Comparison of ENCODE assay signal across 8 cellular contexts in genomic region chr16:88703486-88704309, GRCh38. TPM values are rescaled to one million over a fixed set of nuclear protein-coding genes. Genes with fewer than 3 reads are reported as not detected.
DNase-seq lines count a peak whose midpoint lies in the region; ATAC-seq, FAIRE-seq and TF ChIP-seq lines count a peak whose summit lies in the region.

No MANE protein-coding gene starts in this region.

- H3K9ac ChIP-seq in endothelial cell of umbilical vein (replicated peaks; ENCODE audit: extremely low read depth, insufficient read depth, low read length) = peak overlapping the region; percentile 44

- H3K79me2 ChIP-seq in endothelial cell of umbilical vein (ENCODE audit: control insufficient read depth, insufficient read depth, low read length) = peaks cover 60% of the 10 kb centered on the region

- no peaks in the 10 kb centered on the region for H3K9me1 ChIP-seq in endothelial cell of umbilical vein (replicated peaks; ENCODE audit: control insufficient read depth, extremely low read depth, insufficient read depth, low read length)

- no peaks in the 10 kb centered on the region for H3K36me3 Mint-ChIP-seq in HFFc6 (ENCODE audit: low read depth)
- peaks cover 43% of the 10 kb centered on the region for H3K36me3 Mint-ChIP-seq in activated CD8-positive, alpha-beta T cell treated with anti-CD3 and anti-CD28 coated beads, Interleukin-2, amount 10 ng/mL, durations not matched to agents 7 days and 5 days (ENCODE audit: low read depth)

- no peak for DNase-seq in HFFc6
- DNase-seq in activated CD8-positive, alpha-beta T cell treated with anti-CD3 and anti-CD28 coated beads, Interleukin-2, amount 10 ng/mL, durations not matched to agents 7 days and 5 days = peak; percentile 93
- peak; percentile 59 for DNase-seq in endothelial cell of umbilical vein (ENCODE audit: low read depth, low spot score)
- peak; percentile 60 for DNase-seq in stimulated activated CD4-positive, alpha-beta T cell treated with anti-CD3 and anti-CD28 coated beads, Interleukin-12 subunit alpha, Interleukin-12 subunit beta, amount 100 ng/mL, for 4 hours
- DNase-seq in DMS 273 (lab: John Stamatoyannopoulos, UW; ENCODE audit: unreplicated experiment) = no peak
- no peak for DNase-seq in NCI-H226
- DNase-seq in mucosa of gallbladder (ENCODE audit: low spot score) = no peak
- DNase-seq in kidney glomerular epithelial cell (lab: John Stamatoyannopoulos, UW) = no peak

- intact Hi-C loops in endothelial cell of umbilical vein (cut with micrococcal nuclease) = no loop called here

- BruUV-seq in endothelial cell of umbilical vein (replicated peaks; lab: Mats Ljungman, UMichigan) = TSS peak; percentile 6

- peaks cover 57% of the 10 kb centered on the region for H3K4me1 ChIP-seq in endothelial cell of umbilical vein (ENCODE audit: control insufficient read depth, extremely low read depth, insufficient read depth, low read length)

- peaks cover 0 to 9% of the 10 kb centered on the region in 2 experiments for H3K36me3 ChIP-seq in endothelial cell of umbilical vein (ENCODE audit: control insufficient read depth in 2 of 2, extremely low read depth in 1 of 2, insufficient read depth in 2 of 2, low read length in 2 of 2)

- peak overlapping the region; percentile 38 for H3K4me2 ChIP-seq in endothelial cell of umbilical vein (ENCODE audit: insufficient read depth, low read length)

- ATAC-seq in activated CD8-positive, alpha-beta T cell treated with anti-CD3 and anti-CD28 coated beads, Interleukin-2, amount 10 ng/mL, durations not matched to agents 7 days and 5 days = peak; percentile 43

- dilution Hi-C loops in endothelial cell of umbilical vein (cut with MboI; ENCODE audit: extremely low pct_ligation_motif_present, low sequenced_read_pairs) = no loop called here

- CTCF ChIA-PET in activated CD8-positive, alpha-beta T cell treated with anti-CD3 and anti-CD28 coated beads, Interleukin-2, amount 10 ng/mL, durations not matched to agents 7 days and 5 days (lab: Charles Lee) = interaction anchor here (0.8 to 4.2 kb wide), 8 partner anchors 11 to 100 kb away, joined by 3 to 28 read pairs (median 4); partner anchors contain the start of gene CDT1
- CTCF ChIA-PET in endothelial cell of umbilical vein (lab: Charles Lee) = interaction anchor here (1.0 to 4.3 kb wide), 3 partner anchors 16 to 39 kb away, joined by 3 to 25 read pairs (median 3); no protein-coding TSS in a partner anchor

- H3K27me3 ChIP-seq in endothelial cell of umbilical vein (ENCODE audit: control insufficient read depth in 2 of 2, insufficient read depth in 2 of 2, low read length in 2 of 2) = no peaks in the 10 kb centered on the region

- H3K4me3 ChIP-seq in endothelial cell of umbilical vein (replicated peaks in 1 of 3; ENCODE audit: insufficient read depth in 1 of 3, low read depth in 1 of 3, low read length in 3 of 3) = peak overlapping the region in 1 of 3 experiments; percentile 9

- peak overlapping the region; percentile 35 for H3K4me3 Mint-ChIP-seq in HFFc6
- H3K4me3 Mint-ChIP-seq in activated CD8-positive, alpha-beta T cell treated with anti-CD3 and anti-CD28 coated beads, Interleukin-2, amount 10 ng/mL, durations not matched to agents 7 days and 5 days = peak overlapping the region; percentile 99

- H3K27me3 Mint-ChIP-seq in HFFc6 (ENCODE audit: insufficient read depth) = no peaks in the 10 kb centered on the region; the same call in 1 of the 2 replicates
- H3K27me3 Mint-ChIP-seq in activated CD8-positive, alpha-beta T cell treated with anti-CD3 and anti-CD28 coated beads, Interleukin-2, amount 10 ng/mL, durations not matched to agents 7 days and 5 days (ENCODE audit: low read depth) = no peaks in the 10 kb centered on the region

- peaks cover 26% of the 10 kb centered on the region for H3K4me1 Mint-ChIP-seq in HFFc6 (ENCODE audit: low read depth)
- peaks cover 60% of the 10 kb centered on the region for H3K4me1 Mint-ChIP-seq in activated CD8-positive, alpha-beta T cell treated with anti-CD3 and anti-CD28 coated beads, Interleukin-2, amount 10 ng/mL, durations not matched to agents 7 days and 5 days (ENCODE audit: low read depth)

- H4K20me1 ChIP-seq in endothelial cell of umbilical vein (replicated peaks; ENCODE audit: control insufficient read depth, extremely low read depth, insufficient read depth, low read length) = no peaks in the 10 kb centered on the region

- POLR2A ChIA-PET in activated CD8-positive, alpha-beta T cell treated with anti-CD3 and anti-CD28 coated beads, Interleukin-2, amount 10 ng/mL, durations not matched to agents 7 days and 5 days (lab: Charles Lee) = interaction anchor here (0.9 to 5.9 kb wide), 11 partner anchors 17 to 133 kb away, joined by 3 to 38 read pairs (median 7); partner anchors contain the start of genes CYBA, IL17C, SNAI3 and ZC3H18
- POLR2A ChIA-PET in endothelial cell of umbilical vein (lab: Charles Lee) = interaction anchor here (1.1 kb wide), 1 partner anchor 40 kb away, joined by 4 read pairs; the partner anchor contains the start of gene MVD

- TF ChIP-seq CTCF in HFFc6 (IDR thresholded peaks at IDR 0.05) = no peak
- TF ChIP-seq CTCF in endothelial cell of umbilical vein (IDR thresholded peaks at IDR 0.05; ENCODE audit: extremely low read depth in 1 of 2, insufficient read depth in 1 of 2, low read depth in 1 of 2, low read length in 2 of 2) = no peak

- no peaks in the 10 kb centered on the region for H3K9me3 ChIP-seq in endothelial cell of umbilical vein (replicated peaks; ENCODE audit: control insufficient read depth, insufficient read depth, low read length)

- peak overlapping the region; percentile 63 for H3K27ac ChIP-seq in endothelial cell of umbilical vein (ENCODE audit: insufficient read depth, low read depth, low read length)

- peak; percentile 77 for FAIRE-seq in endothelial cell of umbilical vein (lab: Jason Lieb, UNC)

- peak; percentile 55 for TF ChIP-seq POLR2A in endothelial cell of umbilical vein (IDR thresholded peaks at IDR 0.05; ENCODE audit: low read depth, low read length)

- H3K27ac Mint-ChIP-seq in HFFc6 = no peak overlapping the region
- peak overlapping the region; percentile 100 for H3K27ac Mint-ChIP-seq in activated CD8-positive, alpha-beta T cell treated with anti-CD3 and anti-CD28 coated beads, Interleukin-2, amount 10 ng/mL, durations not matched to agents 7 days and 5 days

- peak overlapping the region; percentile 9 for H2AFZ ChIP-seq in endothelial cell of umbilical vein (ENCODE audit: low read depth, low read length)

- H3K9me3 Mint-ChIP-seq in HFFc6 = no peaks in the 10 kb centered on the region
- no peaks in the 10 kb centered on the region for H3K9me3 Mint-ChIP-seq in activated CD8-positive, alpha-beta T cell treated with anti-CD3 and anti-CD28 coated beads, Interleukin-2, amount 10 ng/mL, durations not matched to agents 7 days and 5 days (ENCODE audit: insufficient read depth)

RNA-seq across cellular contexts. Expression of gene RNF166, which starts 2.5 kb away (rescaled TPM):
- 10 to 100 TPM; 10.3 to 18.3 (median 13.2) TPM for total RNA-seq in HFFc6 (2021; fragmentation: NEBNext Ultra II Directional; extraction: Animal tissue kit (Norgen Biotek cat#: 25700))
- 100 to 1,000 TPM; 144 to 166 TPM for total RNA-seq in activated CD8-positive, alpha-beta T cell treated with anti-CD3 and anti-CD28 coated beads, Interleukin-2, amount 10 ng/mL, durations not matched to agents 7 days and 5 days
- total RNA-seq in endothelial cell of umbilical vein (38.8 and 41.8 TPM in 2 replicates), mucosa of gallbladder (28.4 TPM)
- 27.6 and 34.0 TPM in 2 replicates for polyA plus RNA-seq in endothelial cell of umbilical vein
- polyA plus RNA-seq in endothelial cell of umbilical vein (2011; cell fraction: cytosol; rRNA removed) = 16.0 and 25.1 TPM in 2 replicates
- polyA plus RNA-seq in endothelial cell of umbilical vein (2011; cell fraction: nucleus; rRNA removed) = 44.2 and 52.7 TPM in 2 replicates
- 15.8 and 20.0 TPM in 2 replicates for polyA plus RNA-seq in endothelial cell of umbilical vein (2012)
- polyA minus RNA-seq in endothelial cell of umbilical vein = 15.2 and 15.4 TPM in 2 replicates
- polyA minus RNA-seq in endothelial cell of umbilical vein (2011; cell fraction: cytosol; rRNA and poly(A)+ RNA removed) = 17.2 TPM
- 16.2 and 22.6 TPM in 2 replicates for polyA minus RNA-seq in endothelial cell of umbilical vein (2011; cell fraction: nucleus; rRNA and poly(A)+ RNA removed)

RNA-seq across cellular contexts. Expression of gene CTU2, which starts 2.6 kb away (rescaled TPM):
- 10 to 100 TPM; 26.2 to 37.0 (median 33.2) TPM for total RNA-seq in HFFc6 (2021; fragmentation: NEBNext Ultra II Directional; extraction: Animal tissue kit (Norgen Biotek cat#: 25700))
- 10 to 100 TPM; 27.5 to 29.2 TPM for total RNA-seq in activated CD8-positive, alpha-beta T cell treated with anti-CD3 and anti-CD28 coated beads, Interleukin-2, amount 10 ng/mL, durations not matched to agents 7 days and 5 days
- 33.7 and 37.5 TPM in 2 replicates for total RNA-seq in endothelial cell of umbilical vein
- 26.1 and 30.8 TPM in 2 replicates for polyA plus RNA-seq in endothelial cell of umbilical vein
- polyA plus RNA-seq in endothelial cell of umbilical vein (2011; cell fraction: cytosol; rRNA removed) = 14.6 and 19.2 TPM in 2 replicates
- polyA plus RNA-seq in endothelial cell of umbilical vein (2011; cell fraction: nucleus; rRNA removed) = 35.9 and 36.8 TPM in 2 replicates
- 19.1 and 27.5 TPM in 2 replicates for polyA plus RNA-seq in endothelial cell of umbilical vein (2012)
- polyA minus RNA-seq in endothelial cell of umbilical vein = 11.6 and 15.6 TPM in 2 replicates
- polyA minus RNA-seq in endothelial cell of umbilical vein (2011; cell fraction: cytosol; rRNA and poly(A)+ RNA removed) = 27.9 TPM
- polyA minus RNA-seq in endothelial cell of umbilical vein (2011; cell fraction: nucleus; rRNA and poly(A)+ RNA removed) = 10.3 and 15.4 TPM in 2 replicates
- 15.0 TPM for total RNA-seq in mucosa of gallbladder

RNA-seq across cellular contexts. Expression of gene SNAI3, which starts 17.4 kb away (rescaled TPM):
- total RNA-seq in HFFc6 (2021; fragmentation: NEBNext Ultra II Directional; extraction: Animal tissue kit (Norgen Biotek cat#: 25700)) = not detected
- 10 to 100 TPM; 13.4 to 14.3 TPM for total RNA-seq in activated CD8-positive, alpha-beta T cell treated with anti-CD3 and anti-CD28 coated beads, Interleukin-2, amount 10 ng/mL, durations not matched to agents 7 days and 5 days
- total RNA-seq in endothelial cell of umbilical vein (0.18 and 0.31 TPM in 2 replicates), mucosa of gallbladder (1.9 TPM)
- polyA plus RNA-seq in endothelial cell of umbilical vein = 0.30 and 0.38 TPM in 2 replicates
- polyA plus RNA-seq in endothelial cell of umbilical vein (2011; cell fraction: cytosol; rRNA removed) = 0.21 TPM in 1 of 2 replicates, not detected in the other
- 0.20 TPM in 1 of 2 replicates, not detected in the other for polyA plus RNA-seq in endothelial cell of umbilical vein (2011; cell fraction: nucleus; rRNA removed)
- polyA plus RNA-seq in endothelial cell of umbilical vein (2012) = 0.09 and 0.19 TPM in 2 replicates
- polyA minus RNA-seq in endothelial cell of umbilical vein = not detected in 2 replicates
- polyA minus RNA-seq in endothelial cell of umbilical vein (2011; cell fraction: cytosol; rRNA and poly(A)+ RNA removed) = not detected
- 0.24 TPM in 1 of 2 replicates, not detected in the other for polyA minus RNA-seq in endothelial cell of umbilical vein (2011; cell fraction: nucleus; rRNA and poly(A)+ RNA removed)

RNA-seq across cellular contexts. Expression of gene MVD, which starts 40.8 kb away (rescaled TPM):
- total RNA-seq in HFFc6 (2021; fragmentation: NEBNext Ultra II Directional; extraction: Animal tissue kit (Norgen Biotek cat#: 25700)) = 10 to 100 TPM; 21.1 to 28.0 (median 24.0) TPM
- total RNA-seq in activated CD8-positive, alpha-beta T cell treated with anti-CD3 and anti-CD28 coated beads, Interleukin-2, amount 10 ng/mL, durations not matched to agents 7 days and 5 days = 10 to 100 TPM; 86.0 to 96.1 TPM
- total RNA-seq in endothelial cell of umbilical vein (117 and 142 TPM in 2 replicates), mucosa of gallbladder (126 TPM)
- polyA plus RNA-seq in endothelial cell of umbilical vein = 60.3 and 64.4 TPM in 2 replicates
- 33.2 and 45.5 TPM in 2 replicates for polyA plus RNA-seq in endothelial cell of umbilical vein (2011; cell fraction: cytosol; rRNA removed)
- polyA plus RNA-seq in endothelial cell of umbilical vein (2011; cell fraction: nucleus; rRNA removed) = 93.3 and 135 TPM in 2 replicates
- polyA plus RNA-seq in endothelial cell of umbilical vein (2012) = 35.6 and 44.3 TPM in 2 replicates
- polyA minus RNA-seq in endothelial cell of umbilical vein = 23.2 and 27.7 TPM in 2 replicates
- polyA minus RNA-seq in endothelial cell of umbilical vein (2011; cell fraction: cytosol; rRNA and poly(A)+ RNA removed) = 15.1 TPM
- 17.0 and 28.2 TPM in 2 replicates for polyA minus RNA-seq in endothelial cell of umbilical vein (2011; cell fraction: nucleus; rRNA and poly(A)+ RNA removed)

RNA-seq across cellular contexts. Expression of gene CYBA, which starts 52.8 kb away (rescaled TPM):
- 100 to 1,000 TPM in 2 of 6 experiments, 10 to 100 TPM in 4; 29.0 to 228 (median 36.9) TPM for total RNA-seq in HFFc6 (2021; fragmentation: NEBNext Ultra II Directional; extraction: Animal tissue kit (Norgen Biotek cat#: 25700))
- 100 to 1,000 TPM; 568 to 599 TPM for total RNA-seq in activated CD8-positive, alpha-beta T cell treated with anti-CD3 and anti-CD28 coated beads, Interleukin-2, amount 10 ng/mL, durations not matched to agents 7 days and 5 days
- total RNA-seq in endothelial cell of umbilical vein = 37.0 and 45.8 TPM in 2 replicates
- polyA plus RNA-seq in endothelial cell of umbilical vein = 77.3 and 100 TPM in 2 replicates
- polyA plus RNA-seq in endothelial cell of umbilical vein (2011; cell fraction: cytosol; rRNA removed) = 23.9 and 36.3 TPM in 2 replicates
- 36.0 and 38.6 TPM in 2 replicates for polyA plus RNA-seq in endothelial cell of umbilical vein (2011; cell fraction: nucleus; rRNA removed)
- 36.0 and 60.6 TPM in 2 replicates for polyA plus RNA-seq in endothelial cell of umbilical vein (2012)
- polyA minus RNA-seq in endothelial cell of umbilical vein = 24.4 and 25.9 TPM in 2 replicates
- polyA minus RNA-seq in endothelial cell of umbilical vein (2011; cell fraction: cytosol; rRNA and poly(A)+ RNA removed) = 325 TPM
- 7.6 and 10.3 TPM in 2 replicates for polyA minus RNA-seq in endothelial cell of umbilical vein (2011; cell fraction: nucleus; rRNA and poly(A)+ RNA removed)
- total RNA-seq in mucosa of gallbladder = 271 TPM

Comparison
In these comparisons a context has a peak if more than half of its experiments do, and no peak if none do; other contexts are left out.
1. DNase-seq: peak in activated CD8-positive, alpha-beta T cell treated with anti-CD3 and anti-CD28 coated beads, Interleukin-2, amount 10 ng/mL, durations not matched to agents 7 days and 5 days (single experiment), endothelial cell of umbilical vein (single experiment) and stimulated activated CD4-positive, alpha-beta T cell treated with anti-CD3 and anti-CD28 coated beads, Interleukin-12 subunit alpha, Interleukin-12 subunit beta, amount 100 ng/mL, for 4 hours (single experiment); none in HFFc6 (single experiment), DMS 273 (single experiment), NCI-H226 (single experiment), mucosa of gallbladder (single experiment) and kidney glomerular epithelial cell (single experiment).